In the genomic region with DNA sequence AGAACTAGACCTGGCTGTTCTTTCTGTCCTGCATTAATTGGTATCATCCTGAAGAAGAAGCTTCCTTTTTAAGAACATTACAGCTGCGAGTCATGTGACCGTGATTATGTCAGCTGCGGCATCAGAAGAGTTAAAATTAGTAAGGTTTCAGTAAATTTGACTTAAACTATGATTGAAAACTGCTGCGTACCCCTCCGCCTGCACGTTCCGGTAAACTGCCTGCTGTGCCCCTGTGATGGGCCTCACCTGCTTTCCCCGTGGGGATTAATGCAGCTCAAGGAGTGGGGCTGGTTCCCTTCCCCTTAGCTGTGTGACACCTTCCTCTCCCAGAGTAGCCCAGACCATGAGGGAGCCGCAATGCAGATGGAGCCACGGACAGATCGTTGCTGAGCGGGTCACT, we compare ENCODE assay signal across 21 cellular contexts. TPM values are rescaled to one million over a fixed set of nuclear protein-coding genes. Genes with fewer than 3 reads are reported as not detected.
DNase-seq lines count a peak whose midpoint lies in the region; ATAC-seq and TF ChIP-seq lines count a peak whose summit lies in the region.
"Had no signal": no experiment of that assay in that cellular context is flagged by ENCODE, and none has a peak within 500 bp of the region (broad histone marks: within the 10 kb centered on the region; RNA-seq: fewer than 3 reads in every experiment).

No MANE protein-coding gene starts in this region.

- TF ChIP-seq CTCF in nephron progenitor cell (IDR thresholded peaks at IDR 0.05) = no peak
- no peak for TF ChIP-seq CTCF in glutamatergic neuron (IDR thresholded peaks at IDR 0.05; ENCODE audit: partially characterized antibody, unreplicated experiment)

- no peaks in the 10 kb centered on the region for H3K36me3 Mint-ChIP-seq in nephron progenitor cell (ENCODE audit: low read depth)
- H3K36me3 Mint-ChIP-seq in glutamatergic neuron (ENCODE audit: unreplicated experiment) = no peaks in the 10 kb centered on the region

- peak; percentile 41 for ATAC-seq in GM18502 (IDR thresholded peaks at IDR 0.05; ENCODE audit: poor library complexity, unreplicated experiment)
- peak; percentile 44 for ATAC-seq in GM21576 (IDR thresholded peaks at IDR 0.05; ENCODE audit: unreplicated experiment)
- ATAC-seq in HG03442 (IDR thresholded peaks at IDR 0.05; ENCODE audit: unreplicated experiment) = peak; percentile 42
- ATAC-seq in sciatic nerve = no peak
- no peak for ATAC-seq in HG02571 (IDR thresholded peaks at IDR 0.05; ENCODE audit: unreplicated experiment)
- ATAC-seq: left lung, PC-3 had no signal

- DNase-seq in nephron progenitor cell (no peak), glutamatergic neuron (no peak), sciatic nerve (ENCODE audit: low spot score) (no peak), CD1c-positive myeloid dendritic cell (ENCODE audit: extremely low spot score) (no peak)
- DNase-seq: activated CD4-positive, alpha-beta T cell treated with anti-CD3 and anti-CD28 coated beads, Interleukin-2, amount 50 U/mL, for 4 hours; activated naive CD4-positive, alpha-beta T cell treated with anti-CD3 and anti-CD28 coated beads for 36 hours; Caco-2; colonic mucosa; foreskin melanocyte; left lung; MG63; NCI-H2029; NCI-H524 treated with DMSO at 0.1 percent for 48 hours; SJCRH30 had no signal

- intact Hi-C loops in sciatic nerve (cut with DNase I) = no loop called here

- peaks cover 7% of the 10 kb centered on the region for H3K27me3 Mint-ChIP-seq in nephron progenitor cell (ENCODE audit: low read depth, poor library complexity)
- H3K27me3 Mint-ChIP-seq in glutamatergic neuron (ENCODE audit: unreplicated experiment) = peaks cover 2% of the 10 kb centered on the region

- H3K4me1 Mint-ChIP-seq in nephron progenitor cell = peaks cover 55% of the 10 kb centered on the region
- peaks cover 8% of the 10 kb centered on the region for H3K4me1 Mint-ChIP-seq in glutamatergic neuron (ENCODE audit: low read depth, unreplicated experiment)

- H3K4me3 Mint-ChIP-seq in nephron progenitor cell (peak overlapping the region; percentile 33), glutamatergic neuron (ENCODE audit: unreplicated experiment) (no peak overlapping the region)
- H3K4me3 Mint-ChIP-seq: activated naive CD4-positive, alpha-beta T cell treated with anti-CD3 and anti-CD28 coated beads for 36 hours had no signal

- H3K9me3 Mint-ChIP-seq in nephron progenitor cell = no peaks in the 10 kb centered on the region
- H3K9me3 Mint-ChIP-seq in glutamatergic neuron (ENCODE audit: unreplicated experiment) = peaks cover 4% of the 10 kb centered on the region
- H3K9me3 Mint-ChIP-seq: activated naive CD4-positive, alpha-beta T cell treated with anti-CD3 and anti-CD28 coated beads for 36 hours had no signal

- H3K27ac Mint-ChIP-seq in nephron progenitor cell (no peak overlapping the region), glutamatergic neuron (ENCODE audit: unreplicated experiment) (no peak overlapping the region)
- H3K27ac Mint-ChIP-seq: activated naive CD4-positive, alpha-beta T cell treated with anti-CD3 and anti-CD28 coated beads for 36 hours had no signal

RNA-seq across cellular contexts. Expression of a gene that starts 36.1 kb away (rescaled TPM):
- 0.22 TPM for total RNA-seq in glutamatergic neuron (ENCODE audit: unreplicated experiment)
- 0.13 TPM for total RNA-seq in sciatic nerve
- total RNA-seq: ascending aorta, HT-29 had no signal

Comparison
In these comparisons a context has a peak if more than half of its experiments do, and no peak if none do; other contexts are left out.
1. ATAC-seq: peak in GM18502 (single experiment), GM21576 (single experiment) and HG03442 (single experiment); none in sciatic nerve (single experiment) and HG02571 (single experiment).